ENCODE assay signal across 10 cellular contexts in genomic region chr15:96359772-96360498, GRCh38. TPM values are rescaled to one million over a fixed set of nuclear protein-coding genes. Genes with fewer than 3 reads are reported as not detected.
A peak's percentile ranks its signal among the peaks of the same experiment; 100 is the strongest.
DNase-seq lines count a peak whose midpoint lies in the region; ATAC-seq, FAIRE-seq and TF ChIP-seq lines count a peak whose summit lies in the region.
"Had no signal": no experiment of that assay in that cellular context is flagged by ENCODE, and none has a peak within 500 bp of the region (broad histone marks: within the 10 kb centered on the region; RNA-seq: fewer than 3 reads in every experiment).

No MANE protein-coding gene starts in this region.

- no peaks in the 10 kb centered on the region for H3K36me3 ChIP-seq in esophagus muscularis mucosa
- no peaks in the 10 kb centered on the region for H3K36me3 ChIP-seq in mucosa of rectum (ENCODE audit: control insufficient read depth in 2 of 2, insufficient read depth in 2 of 2, low read length in 2 of 2)
- no peaks in the 10 kb centered on the region for H3K36me3 ChIP-seq in uterus

- peak overlapping the region; percentile 59 to 76 (median 66) for H3K4me3 ChIP-seq in esophagus muscularis mucosa
- H3K4me3 ChIP-seq in mucosa of rectum (ENCODE audit: low read length in 2 of 2): peak overlapping the region; percentile 31 to 45
- peak overlapping the region; percentile 51 to 56 for H3K4me3 ChIP-seq in uterus

- H3K9ac ChIP-seq in mucosa of rectum (ENCODE audit: low read depth in 1 of 2, low read length in 2 of 2): peak overlapping the region; percentile 47 to 53

- H3K36me3 Mint-ChIP-seq in activated naive CD8-positive, alpha-beta T cell treated with anti-CD3 and anti-CD28 coated beads, Interleukin-2, amount 10 ng/mL, durations not matched to agents 7 days and 5 days: peaks cover 2% of the 10 kb centered on the region
- no peaks in the 10 kb centered on the region for H3K36me3 Mint-ChIP-seq in activated naive CD8-positive, alpha-beta T cell treated with anti-CD3 and anti-CD28 coated beads, Interleukin-2, amount 50 U/mL, for 24 hours (ENCODE audit: low read depth)

- H3K9me3 Mint-ChIP-seq in activated naive CD8-positive, alpha-beta T cell treated with anti-CD3 and anti-CD28 coated beads, Interleukin-2, amount 10 ng/mL, durations not matched to agents 7 days and 5 days: peaks cover 1% of the 10 kb centered on the region
- no peaks in the 10 kb centered on the region for H3K9me3 Mint-ChIP-seq in activated naive CD8-positive, alpha-beta T cell treated with anti-CD3 and anti-CD28 coated beads, Interleukin-2, amount 50 U/mL, for 24 hours

- H3K27ac ChIP-seq in esophagus muscularis mucosa (replicated peaks in 1 of 4) (peak overlapping the region; percentile 76 to 78 (median 78)), mucosa of rectum (ENCODE audit: low read depth in 2 of 2, low read length in 2 of 2) (peak overlapping the region in 1 of 2 donors; percentile 52), uterus (peak overlapping the region; percentile 94 to 100)

- FAIRE-seq in GM12892 (lab: Jason Lieb, UNC): no peak

- TF ChIP-seq CTCF in esophagus muscularis mucosa (IDR thresholded peaks at IDR 0.05) (no peak), uterus (IDR thresholded peaks at IDR 0.05) (no peak)

- no peak for TF ChIP-seq EP300 in esophagus muscularis mucosa (IDR thresholded peaks at IDR 0.05)

- POLR2A ChIA-PET in activated naive CD8-positive, alpha-beta T cell treated with anti-CD3 and anti-CD28 coated beads, Interleukin-2, amount 10 ng/mL, durations not matched to agents 7 days and 5 days (lab: Charles Lee): no interaction called here

- intact Hi-C loops in esophagus muscularis mucosa (cut with DNase I) (loop anchor here (5.0 to 10.0 kb wide), 4 partner anchors 227 to 1095 kb away; no protein-coding TSS in a partner anchor), uterus (cut with DNase I; ENCODE audit: low total_unique reads) (no loop called here)

- no peak overlapping the region for H3K27ac Mint-ChIP-seq in activated naive CD8-positive, alpha-beta T cell treated with anti-CD3 and anti-CD28 coated beads, Interleukin-2, amount 10 ng/mL, durations not matched to agents 7 days and 5 days
- H3K27ac Mint-ChIP-seq in activated naive CD8-positive, alpha-beta T cell treated with anti-CD3 and anti-CD28 coated beads, Interleukin-2, amount 50 U/mL, for 24 hours: no peak overlapping the region

- TF ChIP-seq POLR2A in esophagus muscularis mucosa (IDR thresholded peaks at IDR 0.05; ENCODE audit: low read depth) (no peak), uterus (IDR thresholded peaks at IDR 0.05) (peak in 1 of 2 donors; percentile 38), GM12892 (IDR thresholded peaks at IDR 0.05; ENCODE audit: low read depth, low read length) (no peak)

- H3K4me1 ChIP-seq in esophagus muscularis mucosa (peaks cover 29 to 62% (median 52%) of the 10 kb centered on the region in 4 donors), mucosa of rectum (ENCODE audit: control insufficient read depth in 2 of 2, insufficient read depth in 2 of 2, low read length in 2 of 2) (peaks cover 5 to 6% of the 10 kb centered on the region in 2 donors), uterus (no peaks in the 10 kb centered on the region)

- 23% methylated on average over 7 of the region's 46 CpGs for WGBS in esophagus muscularis mucosa

- in situ Hi-C loops in G401 (cut with HindIII; ENCODE audit: low sequenced_read_pairs): no loop called here

- H3K9me3 ChIP-seq in esophagus muscularis mucosa: no peaks in the 10 kb centered on the region
- H3K9me3 ChIP-seq in mucosa of rectum (ENCODE audit: control insufficient read depth in 2 of 2, low read length in 2 of 2): no peaks in the 10 kb centered on the region
- no peaks in the 10 kb centered on the region for H3K9me3 ChIP-seq in uterus

- H3K27me3 ChIP-seq in esophagus muscularis mucosa: no peaks in the 10 kb centered on the region
- H3K27me3 ChIP-seq in mucosa of rectum (ENCODE audit: control insufficient read depth in 2 of 2, insufficient read depth in 2 of 2, low read length in 2 of 2): peaks cover 48 to 64% of the 10 kb centered on the region in 2 donors
- H3K27me3 ChIP-seq in uterus: no peaks in the 10 kb centered on the region

- H3K4me1 Mint-ChIP-seq in activated naive CD8-positive, alpha-beta T cell treated with anti-CD3 and anti-CD28 coated beads, Interleukin-2, amount 10 ng/mL, durations not matched to agents 7 days and 5 days: peaks cover 18% of the 10 kb centered on the region
- peaks cover 23% of the 10 kb centered on the region for H3K4me1 Mint-ChIP-seq in activated naive CD8-positive, alpha-beta T cell treated with anti-CD3 and anti-CD28 coated beads, Interleukin-2, amount 50 U/mL, for 24 hours

- ATAC-seq in activated naive CD8-positive, alpha-beta T cell treated with anti-CD3 and anti-CD28 coated beads, Interleukin-2, amount 10 ng/mL, durations not matched to agents 7 days and 5 days (ENCODE audit: low read depth): no peak
- ATAC-seq in activated naive CD8-positive, alpha-beta T cell treated with anti-CD3 and anti-CD28 coated beads, Interleukin-2, amount 50 U/mL, for 24 hours: no peak

- peak; percentile 32 for DNase-seq in activated naive CD8-positive, alpha-beta T cell treated with anti-CD3 and anti-CD28 coated beads, Interleukin-2, amount 10 ng/mL, durations not matched to agents 7 days and 5 days
- DNase-seq in activated naive CD8-positive, alpha-beta T cell treated with anti-CD3 and anti-CD28 coated beads, Interleukin-2, amount 50 U/mL, for 24 hours: no peak
- DNase-seq in esophagus muscularis mucosa (ENCODE audit: extremely low spot score): no peak
- DNase-seq in uterus: peak; percentile 81 to 83
- no peak for DNase-seq in NCI-H128 (lab: John Stamatoyannopoulos, UW; ENCODE audit: unreplicated experiment)
- no peak for DNase-seq in GM12892 (ENCODE audit: insufficient read length)
- no peak for DNase-seq in G401 (ENCODE audit: low spot score)
- DNase-seq: C1 segment of cervical spinal cord had no signal

- no peak overlapping the region for H3K4me3 Mint-ChIP-seq in activated naive CD8-positive, alpha-beta T cell treated with anti-CD3 and anti-CD28 coated beads, Interleukin-2, amount 10 ng/mL, durations not matched to agents 7 days and 5 days
- H3K4me3 Mint-ChIP-seq in activated naive CD8-positive, alpha-beta T cell treated with anti-CD3 and anti-CD28 coated beads, Interleukin-2, amount 50 U/mL, for 24 hours: no peak overlapping the region

- H3K27me3 Mint-ChIP-seq in activated naive CD8-positive, alpha-beta T cell treated with anti-CD3 and anti-CD28 coated beads, Interleukin-2, amount 10 ng/mL, durations not matched to agents 7 days and 5 days: peaks cover 81% of the 10 kb centered on the region
- H3K27me3 Mint-ChIP-seq in activated naive CD8-positive, alpha-beta T cell treated with anti-CD3 and anti-CD28 coated beads, Interleukin-2, amount 50 U/mL, for 24 hours: peaks cover 68% of the 10 kb centered on the region

RNA-seq across cellular contexts. Expression of gene NR2F2, which starts 29.4 kb away (rescaled TPM):
- total RNA-seq in activated naive CD8-positive, alpha-beta T cell treated with anti-CD3 and anti-CD28 coated beads, Interleukin-2, amount 10 ng/mL, durations not matched to agents 7 days and 5 days: not detected
- total RNA-seq in esophagus muscularis mucosa: 100 to 1,000 TPM in 2 of 4 donors, 10 to 100 TPM in 2; 42.7 to 131 (median 83.6) TPM
- 100 to 1,000 TPM in 1 of 4 donors, 10 to 100 TPM in 3; 23.6 to 255 (median 51.9) TPM for total RNA-seq in uterus
- polyA plus RNA-seq in GM12892 (2012; ENCODE audit: missing spikeins): 0.70 TPM
- total RNA-seq in G401 (2014; rRNA removed; shearing (Covaris generic)): 2.3 and 3.6 TPM in 2 replicates
- total RNA-seq: activated CD8-positive, alpha-beta memory T cell treated with anti-CD3 and anti-CD28 coated beads for 36 hours had no signal

Comparison
In these comparisons a context has a peak if more than half of its experiments do, and no peak if none do; other contexts are left out.
1. DNase-seq: peak in activated naive CD8-positive, alpha-beta T cell treated with anti-CD3 and anti-CD28 coated beads, Interleukin-2, amount 10 ng/mL, durations not matched to agents 7 days and 5 days (single experiment) and uterus (2 of 2); none in activated naive CD8-positive, alpha-beta T cell treated with anti-CD3 and anti-CD28 coated beads, Interleukin-2, amount 50 U/mL, for 24 hours (single experiment), esophagus muscularis mucosa (single experiment), NCI-H128 (single experiment), GM12892 (single experiment) and G401 (single experiment).
2. Peak in every context shown above with its lines, with median percentiles within 50 percentile points of each other: H3K4me3 ChIP-seq.